Comparison of ENCODE assay signal across 25 cellular contexts in genomic region chr2:148063633-148064032, GRCh38.
"Had no signal": no experiment of that assay in that cellular context is flagged by ENCODE, and none has a peak within 500 bp of the region (broad histone marks: within the 10 kb centered on the region; RNA-seq: fewer than 3 reads in every experiment).

No MANE protein-coding gene starts in this region.

- H3K36me3 Mint-ChIP-seq: natural killer cell; stimulated activated effector memory CD8-positive, alpha-beta T cell treated with anti-CD3 and anti-CD28 coated beads, Interleukin-12 subunit alpha, Interleukin-12 subunit beta, amount 100 ng/mL, for 72 hours; type B pancreatic cell had no signal

- H3K27me3 Mint-ChIP-seq: naive thymus-derived CD4-positive, alpha-beta T cell; progenitor cell of endocrine pancreas; stimulated activated naive B cell treated with anti-CD40 and anti-IgM and Interleukin-4, amounts not matched to agents 10 μg/mL and 1 μg/mL and 100 μg/mL, for 72 hours; stimulated activated naive CD8-positive, alpha-beta T cell treated with anti-CD3 and anti-CD28 coated beads, Interleukin-15, Interleukin-2, amounts not matched to agents 100 ng/mL and 50 ng/mL, for 24 hours; type B pancreatic cell had no signal

- H3K27ac Mint-ChIP-seq: natural killer cell; nephron; neural progenitor cell; progenitor cell of endocrine pancreas; stimulated activated effector memory CD8-positive, alpha-beta T cell treated with anti-CD3 and anti-CD28 coated beads, Interleukin-12 subunit alpha, Interleukin-12 subunit beta, amount 100 ng/mL, for 72 hours; stimulated activated naive CD8-positive, alpha-beta T cell treated with anti-CD3 and anti-CD28 coated beads, Interleukin-15, Interleukin-2, amounts not matched to agents 100 ng/mL and 50 ng/mL, for 24 hours; type B pancreatic cell had no signal

- H3K9me3 Mint-ChIP-seq: nephron; neural progenitor cell; stimulated activated effector memory CD8-positive, alpha-beta T cell treated with anti-CD3 and anti-CD28 coated beads, Interleukin-12 subunit alpha, Interleukin-12 subunit beta, amount 100 ng/mL, for 72 hours; stimulated activated naive CD8-positive, alpha-beta T cell treated with anti-CD3 and anti-CD28 coated beads, Interleukin-15, Interleukin-2, amounts not matched to agents 100 ng/mL and 50 ng/mL, for 24 hours had no signal

- H3K4me3 Mint-ChIP-seq: naive thymus-derived CD4-positive, alpha-beta T cell; natural killer cell; nephron; neural progenitor cell; stimulated activated effector memory CD8-positive, alpha-beta T cell treated with anti-CD3 and anti-CD28 coated beads, Interleukin-12 subunit alpha, Interleukin-12 subunit beta, amount 100 ng/mL, for 72 hours; stimulated activated naive B cell treated with anti-CD40 and anti-IgM and Interleukin-4, amounts not matched to agents 10 μg/mL and 1 μg/mL and 100 μg/mL, for 72 hours; stimulated activated naive CD8-positive, alpha-beta T cell treated with anti-CD3 and anti-CD28 coated beads, Interleukin-15, Interleukin-2, amounts not matched to agents 100 ng/mL and 50 ng/mL, for 24 hours; type B pancreatic cell had no signal

- H3K9me3 ChIP-seq: ovary, psoas muscle, stomach, thoracic aorta, thyroid gland, transverse colon, upper lobe of right lung, uterus had no signal

- H3K4me1 Mint-ChIP-seq: neural progenitor cell; stimulated activated effector memory CD8-positive, alpha-beta T cell treated with anti-CD3 and anti-CD28 coated beads, Interleukin-12 subunit alpha, Interleukin-12 subunit beta, amount 100 ng/mL, for 72 hours; stimulated activated naive B cell treated with anti-CD40 and anti-IgM and Interleukin-4, amounts not matched to agents 10 μg/mL and 1 μg/mL and 100 μg/mL, for 72 hours had no signal

- ATAC-seq: naive thymus-derived CD4-positive, alpha-beta T cell; natural killer cell; psoas muscle; right cardiac atrium; sciatic nerve; stimulated activated effector memory CD8-positive, alpha-beta T cell treated with anti-CD3 and anti-CD28 coated beads, Interleukin-12 subunit alpha, Interleukin-12 subunit beta, amount 100 ng/mL, for 72 hours; stimulated activated naive B cell treated with anti-CD40 and anti-IgM and Interleukin-4, amounts not matched to agents 10 μg/mL and 1 μg/mL and 100 μg/mL, for 72 hours; upper lobe of right lung had no signal

- DNase-seq: naive thymus-derived CD4-positive, alpha-beta T cell; natural killer cell; occipital lobe; ovary; psoas muscle; stimulated activated CD4-positive, alpha-beta T cell treated with anti-CD3 and anti-CD28 coated beads, Interleukin-15, amount 100 ng/mL, for 24 hours; stimulated activated CD4-positive, alpha-beta T cell treated with anti-CD3 and anti-CD28 coated beads, Interleukin-2, amount 100 ng/mL, for 24 hours; stimulated activated CD4-positive, alpha-beta T cell treated with anti-CD3 and anti-CD28 coated beads, Interleukin-2, amount 100 ng/mL, for 48 hours; stimulated activated CD4-positive, alpha-beta T cell treated with anti-CD3 and anti-CD28 coated beads, Interleukin-4, amount 100 ng/mL, for 24 hours; stimulated activated naive B cell treated with anti-CD40 and anti-IgM and Interleukin-4, amounts not matched to agents 10 μg/mL and 1 μg/mL and 100 μg/mL, for 72 hours; stimulated activated naive CD4-positive, alpha-beta T cell treated with Interleukin-2 at 50 U/mL for 16 hours; stomach; thyroid gland; transverse colon; upper lobe of right lung; uterus had no signal
